11 cellular contexts compared by ENCODE assay signal in genomic region chr1:67880056-67880601, GRCh38. TPM values are rescaled to one million over a fixed set of nuclear protein-coding genes. Genes with fewer than 3 reads are reported as not detected.
DNase-seq lines count a peak whose midpoint lies in the region; ATAC-seq and TF ChIP-seq lines count a peak whose summit lies in the region.
"Had no signal": no experiment of that assay in that cellular context is flagged by ENCODE, and none has a peak within 500 bp of the region (broad histone marks: within the 10 kb centered on the region; RNA-seq: fewer than 3 reads in every experiment).

No MANE protein-coding gene starts in this region.

- H3K27ac ChIP-seq in naive thymus-derived CD4-positive, alpha-beta T cell (ENCODE audit: low read depth, low read length) = no peak overlapping the region
- H3K27ac ChIP-seq in effector memory CD4-positive, alpha-beta T cell (ENCODE audit: insufficient read depth, low read length, poor library complexity, severe bottlenecking) = no peak overlapping the region
- H3K27ac ChIP-seq in suprapubic skin = no peak overlapping the region
- H3K27ac ChIP-seq: PC-9, upper lobe of left lung had no signal

- TF ChIP-seq EP300 in suprapubic skin (IDR thresholded peaks at IDR 0.05) = no peak

- TF ChIP-seq CTCF in Calu3 (IDR thresholded peaks at IDR 0.05; ENCODE audit: unreplicated experiment) = no peak
- no peak for TF ChIP-seq CTCF in suprapubic skin (IDR thresholded peaks at IDR 0.05)

- H3K4me3 Mint-ChIP-seq in Calu3 (ENCODE audit: low read depth, unreplicated experiment) = no peak overlapping the region
- no peak overlapping the region for H3K4me3 Mint-ChIP-seq in naive thymus-derived CD4-positive, alpha-beta T cell

- no peaks in the 10 kb centered on the region for H3K36me3 ChIP-seq in naive thymus-derived CD4-positive, alpha-beta T cell (ENCODE audit: control insufficient read depth in 2 of 3, insufficient read depth in 3 of 3, low read length in 3 of 3)
- no peaks in the 10 kb centered on the region for H3K36me3 ChIP-seq in effector memory CD4-positive, alpha-beta T cell (ENCODE audit: control insufficient read depth, insufficient read depth, low read length)
- no peaks in the 10 kb centered on the region for H3K36me3 ChIP-seq in suprapubic skin
- H3K36me3 ChIP-seq: upper lobe of left lung had no signal

- H3K4me1 Mint-ChIP-seq in Calu3 (ENCODE audit: low read depth, unreplicated experiment) = peaks cover 28% of the 10 kb centered on the region
- H3K4me1 Mint-ChIP-seq in naive thymus-derived CD4-positive, alpha-beta T cell = no peaks in the 10 kb centered on the region

- no peak for DNase-seq in Calu3
- DNase-seq in NCI-H1105 treated with DMSO at 0.1 percent for 48 hours (lab: John Stamatoyannopoulos, UW) = peak; percentile 96
- DNase-seq in SHP77 (lab: John Stamatoyannopoulos, UW) = peak; percentile 91 to 92
- DNase-seq in left cardiac atrium = no peak
- no peak for DNase-seq in naive thymus-derived CD4-positive, alpha-beta T cell
- no peak for DNase-seq in effector memory CD4-positive, alpha-beta T cell
- DNase-seq in suprapubic skin (ENCODE audit: low spot score in 2 of 2) = no peak
- DNase-seq: activated CD8-positive, alpha-beta memory T cell treated with anti-CD3 and anti-CD28 coated beads, Interleukin-2, amount 50 U/mL, for 48 hours; upper lobe of left lung had no signal

- no peaks in the 10 kb centered on the region for H3K27me3 Mint-ChIP-seq in Calu3 (ENCODE audit: unreplicated experiment)
- H3K27me3 Mint-ChIP-seq in naive thymus-derived CD4-positive, alpha-beta T cell = peaks cover 2 to 49% (median 12%) of the 10 kb centered on the region in 5 donors

- no peaks in the 10 kb centered on the region for H3K9me3 Mint-ChIP-seq in Calu3 (ENCODE audit: low read depth, unreplicated experiment)
- peaks cover 0 to 10% (median 0%) of the 10 kb centered on the region in 11 donors for H3K9me3 Mint-ChIP-seq in naive thymus-derived CD4-positive, alpha-beta T cell

- no peak for TF ChIP-seq POLR2A in suprapubic skin (IDR thresholded peaks at IDR 0.05)

- peak overlapping the region; percentile 38 for H3K27ac Mint-ChIP-seq in Calu3 (ENCODE audit: unreplicated experiment)
- H3K27ac Mint-ChIP-seq in naive thymus-derived CD4-positive, alpha-beta T cell = no peak overlapping the region

- H3K27me3 ChIP-seq in naive thymus-derived CD4-positive, alpha-beta T cell (ENCODE audit: control insufficient read depth in 2 of 2, insufficient read depth in 2 of 2, low read length in 2 of 2) = no peaks in the 10 kb centered on the region
- no peaks in the 10 kb centered on the region for H3K27me3 ChIP-seq in effector memory CD4-positive, alpha-beta T cell (replicated peaks; ENCODE audit: control insufficient read depth, insufficient read depth, low read length, poor library complexity, severe bottlenecking)
- H3K27me3 ChIP-seq in suprapubic skin = no peaks in the 10 kb centered on the region
- H3K27me3 ChIP-seq: upper lobe of left lung had no signal

- no peak overlapping the region for H3K4me3 ChIP-seq in naive thymus-derived CD4-positive, alpha-beta T cell (ENCODE audit: low read length)
- H3K4me3 ChIP-seq in effector memory CD4-positive, alpha-beta T cell (ENCODE audit: insufficient read depth, low read depth, low read length, poor library complexity, severe bottlenecking) = no peak overlapping the region
- H3K4me3 ChIP-seq in suprapubic skin = no peak overlapping the region
- H3K4me3 ChIP-seq: PC-9, upper lobe of left lung had no signal

- CTCF ChIA-PET in Calu3 (lab: Charles Lee) = no interaction called here
- CTCF ChIA-PET in naive thymus-derived CD4-positive, alpha-beta T cell (lab: Charles Lee) = no interaction called here

- H3K9me3 ChIP-seq in naive thymus-derived CD4-positive, alpha-beta T cell (ENCODE audit: control insufficient read depth in 2 of 3, low read length in 3 of 3) = no peaks in the 10 kb centered on the region
- no peaks in the 10 kb centered on the region for H3K9me3 ChIP-seq in effector memory CD4-positive, alpha-beta T cell (ENCODE audit: control insufficient read depth, low read length)
- H3K9me3 ChIP-seq in suprapubic skin = no peaks in the 10 kb centered on the region
- H3K9me3 ChIP-seq: upper lobe of left lung had no signal

- no TSS peak for BruUV-seq in Calu3 (replicated peaks; lab: Mats Ljungman, UMichigan)

- H3K36me3 Mint-ChIP-seq in Calu3 (ENCODE audit: insufficient read depth, unreplicated experiment) = no peaks in the 10 kb centered on the region
- no peaks in the 10 kb centered on the region for H3K36me3 Mint-ChIP-seq in naive thymus-derived CD4-positive, alpha-beta T cell

- 42% methylated on average over 3 of the region's 3 CpGs for WGBS in suprapubic skin

- intact Hi-C loops in Calu3 (cut with micrococcal nuclease; ENCODE audit: unreplicated experiment) = no loop called here
- intact Hi-C loops in left cardiac atrium (cut with DNase I) = no loop called here
- intact Hi-C loops in naive thymus-derived CD4-positive, alpha-beta T cell (cut with micrococcal nuclease) = no loop called here

- H3K4me1 ChIP-seq in naive thymus-derived CD4-positive, alpha-beta T cell (ENCODE audit: control insufficient read depth in 2 of 2, insufficient read depth in 2 of 2, low read length in 2 of 2) = no peaks in the 10 kb centered on the region
- H3K4me1 ChIP-seq in effector memory CD4-positive, alpha-beta T cell (ENCODE audit: control insufficient read depth, insufficient read depth, low read length, poor library complexity, severe bottlenecking) = no peaks in the 10 kb centered on the region
- no peaks in the 10 kb centered on the region for H3K4me1 ChIP-seq in suprapubic skin
- H3K4me1 ChIP-seq: upper lobe of left lung had no signal

- ATAC-seq in left cardiac atrium (peak; percentile 50 to 97), HG03571 (IDR thresholded peaks at IDR 0.05; ENCODE audit: unreplicated experiment) (no peak)
- no peak for ATAC-seq in naive thymus-derived CD4-positive, alpha-beta T cell

- POLR2A ChIA-PET in naive thymus-derived CD4-positive, alpha-beta T cell (lab: Charles Lee) = no interaction called here

RNA-seq across cellular contexts. Expression of gene GNG12, which starts 46.9 kb away (rescaled TPM):
- 72.2 and 85.6 TPM in 2 replicates for total RNA-seq in Calu3 (2022)
- 10 to 100 TPM; 34.1 to 49.6 TPM for total RNA-seq in left cardiac atrium
- total RNA-seq in naive thymus-derived CD4-positive, alpha-beta T cell = not detected
- polyA plus RNA-seq in naive thymus-derived CD4-positive, alpha-beta T cell = not detected
- 100 to 1,000 TPM in 1 of 4 donors, 10 to 100 TPM in 3; 89.6 to 129 (median 90.9) TPM for total RNA-seq in suprapubic skin

Comparison
In these comparisons a context has a peak if more than half of its experiments do, and no peak if none do; other contexts are left out.
1. DNase-seq: peak in NCI-H1105 treated with DMSO at 0.1 percent for 48 hours (single experiment) and SHP77 (2 of 2); none in Calu3 (single experiment), left cardiac atrium (single experiment), naive thymus-derived CD4-positive, alpha-beta T cell (0 of 9), effector memory CD4-positive, alpha-beta T cell (0 of 3) and suprapubic skin (0 of 2).
2. ATAC-seq: peak in left cardiac atrium (2 of 2); none in naive thymus-derived CD4-positive, alpha-beta T cell (single experiment) and HG03571 (single experiment).
3. RNA of gene GNG12, which starts 46.9 kb away (total RNA-seq): 89.6 to 129 TPM in suprapubic skin, 72.2 to 85.6 TPM in Calu3 and 34.1 to 49.6 TPM in left cardiac atrium; not detected in naive thymus-derived CD4-positive, alpha-beta T cell; every median in the first group is over 10 times any median in the second.